23 cellular contexts compared by ENCODE assay signal in the genomic region with DNA sequence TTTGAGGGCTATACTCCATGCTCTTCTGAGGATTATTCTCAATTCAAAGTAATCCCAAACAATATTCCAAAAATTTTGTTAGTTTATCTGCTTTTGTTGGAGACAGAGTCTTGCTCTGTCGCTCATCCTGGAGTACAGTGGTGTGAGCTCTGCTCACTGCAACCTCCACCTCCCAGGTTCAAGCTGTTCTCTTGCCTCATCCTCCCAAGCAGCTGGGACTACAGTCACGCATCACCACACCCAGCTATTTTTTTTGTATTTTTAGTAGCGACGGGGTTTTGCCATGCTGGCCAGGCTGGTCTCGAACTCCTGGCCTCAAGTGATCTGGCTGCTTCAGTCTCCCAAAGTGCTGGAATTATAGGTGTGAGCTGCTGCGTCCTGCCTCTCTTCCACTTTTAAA. TPM values are rescaled to one million over a fixed set of nuclear protein-coding genes. Genes with fewer than 3 reads are reported as not detected.
DNase-seq lines count a peak whose midpoint lies in the region; ATAC-seq and TF ChIP-seq lines count a peak whose summit lies in the region.
"Had no signal": no experiment of that assay in that cellular context is flagged by ENCODE, and none has a peak within 500 bp of the region (broad histone marks: within the 10 kb centered on the region; RNA-seq: fewer than 3 reads in every experiment).

No MANE protein-coding gene starts in this region.

- no peaks in the 10 kb centered on the region for H3K27me3 ChIP-seq in mammary epithelial cell (ENCODE audit: insufficient read depth, low read length)
- H3K27me3 ChIP-seq: body of pancreas, neutrophil, testis had no signal

- H3K79me2 ChIP-seq in mammary epithelial cell (ENCODE audit: insufficient read depth, low read length) = peaks cover 91% of the 10 kb centered on the region

- no peak overlapping the region for H3K4me2 ChIP-seq in mammary epithelial cell (ENCODE audit: insufficient read depth, low read depth, low read length)
- H3K4me2 ChIP-seq: SK-N-SH had no signal

- H3K9ac ChIP-seq in mammary epithelial cell (ENCODE audit: insufficient read depth, low read length) = no peak overlapping the region
- H3K9ac ChIP-seq: SK-N-SH had no signal

- no peaks in the 10 kb centered on the region for H4K20me1 ChIP-seq in mammary epithelial cell (ENCODE audit: insufficient read depth, low read length)

- BruUV-seq in mammary epithelial cell (replicated peaks; lab: Mats Ljungman, UMichigan) = TSS peak; percentile 57

- H3K27ac ChIP-seq in HEK293 (ENCODE audit: extremely low read depth, low read depth, low read length) (no peak overlapping the region), mammary epithelial cell (ENCODE audit: insufficient read depth, low read depth, low read length) (no peak overlapping the region)
- H3K27ac ChIP-seq: body of pancreas, neutrophil, testis had no signal

- ATAC-seq in naive B cell (ENCODE audit: low read depth in 2 of 2) (no peak), GM21576 (IDR thresholded peaks at IDR 0.05; ENCODE audit: unreplicated experiment) (no peak)
- ATAC-seq: activated CD4-positive, CD25-positive, alpha-beta regulatory T cell treated with anti-CD3 and anti-CD28 coated beads, Interleukin-2, amount 50 U/mL, for 24 hours; activated T-cell treated with anti-CD3 and anti-CD28 coated beads, Interleukin-2, amount 50 U/mL, for 72 hours; body of pancreas; mucosa of descending colon; Panc1 had no signal

- peaks cover 68 to 89% (median 84%) of the 10 kb centered on the region in 3 donors for H3K4me1 Mint-ChIP-seq in naive B cell

- peak overlapping the region in 4 of 8 donors; percentile 9 to 70 (median 42) for H3K4me3 Mint-ChIP-seq in naive B cell
- H3K4me3 Mint-ChIP-seq: activated naive CD8-positive, alpha-beta T cell treated with anti-CD3 and anti-CD28 coated beads, Interleukin-2, amount 10 ng/mL, durations not matched to agents 7 days and 5 days; activated T-cell treated with anti-CD3 and anti-CD28 coated beads, Interleukin-2, amount 50 U/mL, for 72 hours had no signal

- peaks cover 8 to 11% of the 10 kb centered on the region in 2 experiments; a peak in 2 of 3 replicates for H3K36me3 ChIP-seq in HEK293 (ENCODE audit: control insufficient read depth in 2 of 2, insufficient read depth in 1 of 2, low read length in 2 of 2)
- peaks cover 2% of the 10 kb centered on the region for H3K36me3 ChIP-seq in mammary epithelial cell (ENCODE audit: insufficient read depth, low read length)
- H3K36me3 ChIP-seq: neutrophil had no signal

- CTCF ChIA-PET in HEK293 (lab: Yijun Ruan, JAX) = interaction anchor here (0.6 to 2.2 kb wide), 2 partner anchors 99 to 150 kb away, joined by 3 to 6 read pairs; no protein-coding TSS in a partner anchor
- CTCF ChIA-PET in mammary epithelial cell (lab: Charles Lee; ENCODE audit: low non-redundant PET) = no interaction called here

- H3K4me1 ChIP-seq in HEK293 (ENCODE audit: control insufficient read depth, insufficient read depth, low read length) = peaks cover 17% of the 10 kb centered on the region
- H3K4me1 ChIP-seq in mammary epithelial cell (ENCODE audit: insufficient read depth, low read length) = peaks cover 16% of the 10 kb centered on the region
- H3K4me1 ChIP-seq: testis had no signal

- peaks cover 25 to 27% of the 10 kb centered on the region in 2 donors for H3K36me3 Mint-ChIP-seq in naive B cell

- H2AFZ ChIP-seq in mammary epithelial cell (ENCODE audit: low read depth, low read length) = no peak overlapping the region

- DNase-seq in Caki2 (ENCODE audit: low read depth) (peak; percentile 36), mammary epithelial cell (no peak), naive B cell (no peak), GM19238 (ENCODE audit: insufficient read length, low spot score) (no peak), NCI-H2227 (lab: John Stamatoyannopoulos, UW; ENCODE audit: unreplicated experiment) (no peak), globus pallidus (ENCODE audit: low spot score) (no peak)
- DNase-seq: activated CD8-positive, alpha-beta memory T cell treated with anti-CD3 and anti-CD28 coated beads for 24 hours; activated naive CD8-positive, alpha-beta T cell treated with anti-CD3 and anti-CD28 coated beads, Interleukin-2, amount 10 ng/mL, durations not matched to agents 7 days and 5 days; activated T-cell treated with anti-CD3 and anti-CD28 coated beads, Interleukin-2, amount 50 U/mL, for 72 hours; body of pancreas; cortex of kidney; EL; mucosa of descending colon; NCI-H146; NCI-H345; SK-N-SH; testis had no signal

- WGBS in mammary epithelial cell (ENCODE audit: low coverage, missing lambda C conversion rate) = 100% methylated on average over 4 of the region's 6 CpGs

- dilution Hi-C loops in mammary epithelial cell (cut with HindIII; ENCODE audit: low sequenced_read_pairs) = no loop called here

- POLR2A ChIA-PET in HEK293 (lab: Yijun Ruan, JAX) = interaction anchor here (0.6 to 0.7 kb wide), 4 partner anchors 13 to 330 kb away, joined by 3 to 5 read pairs (median 4); no protein-coding TSS in a partner anchor

- H3K27me3 Mint-ChIP-seq in naive B cell = no peaks in the 10 kb centered on the region
- H3K27me3 Mint-ChIP-seq: activated naive CD8-positive, alpha-beta T cell treated with anti-CD3 and anti-CD28 coated beads, Interleukin-2, amount 10 ng/mL, durations not matched to agents 7 days and 5 days had no signal

- no peak for TF ChIP-seq CTCF in HEK293 (tag by site-specific recombination; IDR thresholded peaks at IDR 0.05)
- TF ChIP-seq CTCF in mammary epithelial cell (conservative IDR thresholded peaks at IDR 0.05 in 1 of 2, IDR thresholded peaks at IDR 0.05 in 1 of 2; ENCODE audit: extremely low read depth in 1 of 2, insufficient read depth in 1 of 2, low read depth in 1 of 2, low read length in 2 of 2) = no peak

- H3K9me3 ChIP-seq in HEK293 (ENCODE audit: control insufficient read depth, insufficient read depth, low read depth, low read length) (no peaks in the 10 kb centered on the region; the same call in 1 of the 2 replicates), mammary epithelial cell (replicated peaks; ENCODE audit: insufficient read depth, low read length) (no peaks in the 10 kb centered on the region)
- H3K9me3 ChIP-seq: body of pancreas, HAP-1, mucosa of descending colon, neutrophil, testis had no signal

- H3K4me3 ChIP-seq in HEK293 (ENCODE audit: low read depth, low read length) (no peak overlapping the region), mammary epithelial cell (replicated peaks in 1 of 3; ENCODE audit: insufficient read depth in 1 of 3, low read depth in 2 of 3, low read length in 3 of 3) (no peak overlapping the region)
- H3K4me3 ChIP-seq: body of pancreas, HAP-1, mucosa of descending colon, testis had no signal

- intact Hi-C loops in mammary epithelial cell (cut with micrococcal nuclease) = no loop called here

- H3K9me3 Mint-ChIP-seq in naive B cell = peaks cover 0 to 7% (median 2%) of the 10 kb centered on the region in 7 donors
- H3K9me3 Mint-ChIP-seq: activated T-cell treated with anti-CD3 and anti-CD28 coated beads, Interleukin-2, amount 50 U/mL, for 72 hours had no signal

- H3K27ac Mint-ChIP-seq in naive B cell = peak overlapping the region in 4 of 6 donors; percentile 69 to 86 (median 74)
- H3K27ac Mint-ChIP-seq: activated naive CD8-positive, alpha-beta T cell treated with anti-CD3 and anti-CD28 coated beads, Interleukin-2, amount 10 ng/mL, durations not matched to agents 7 days and 5 days; activated T-cell treated with anti-CD3 and anti-CD28 coated beads, Interleukin-2, amount 50 U/mL, for 72 hours had no signal

- in situ Hi-C loops in Caki2 (cut with HindIII; ENCODE audit: low pct_unique_long_range_greater_than_20kb, low sequenced_read_pairs) (no loop called here), mammary epithelial cell (cut with MboI; ENCODE audit: low sequenced_read_pairs in 2 of 2) (no loop called here)

TF ChIP-seq in HEK293, 187 proteins besides CTCF, POLR2A, EP300 and RAD21 (continues in another document):
- TF ChIP-seq ZNF600 (tag by site-specific recombination; IDR thresholded peaks at IDR 0.05) (0 out of 2 replicates have a peak, but pooled peaks have one; percentile 13), ZNF155 (tag by site-specific recombination; IDR thresholded peaks at IDR 0.05) (no peak), ZBTB21 (tag by site-specific recombination; IDR thresholded peaks at IDR 0.05) (no peak), ZFP69B (tag by site-specific recombination; IDR thresholded peaks at IDR 0.05) (no peak), KLF1 (tag by site-specific recombination; IDR thresholded peaks at IDR 0.05) (peak; percentile 32; the same call in 1 of the 2 replicates), ZNF629 (tag by site-specific recombination; IDR thresholded peaks at IDR 0.05) (no peak), ZNF391 (tag by site-specific recombination; IDR thresholded peaks at IDR 0.05; ENCODE audit: borderline replicate concordance, low read depth) (no peak)
- TF ChIP-seq, protein P1, sequence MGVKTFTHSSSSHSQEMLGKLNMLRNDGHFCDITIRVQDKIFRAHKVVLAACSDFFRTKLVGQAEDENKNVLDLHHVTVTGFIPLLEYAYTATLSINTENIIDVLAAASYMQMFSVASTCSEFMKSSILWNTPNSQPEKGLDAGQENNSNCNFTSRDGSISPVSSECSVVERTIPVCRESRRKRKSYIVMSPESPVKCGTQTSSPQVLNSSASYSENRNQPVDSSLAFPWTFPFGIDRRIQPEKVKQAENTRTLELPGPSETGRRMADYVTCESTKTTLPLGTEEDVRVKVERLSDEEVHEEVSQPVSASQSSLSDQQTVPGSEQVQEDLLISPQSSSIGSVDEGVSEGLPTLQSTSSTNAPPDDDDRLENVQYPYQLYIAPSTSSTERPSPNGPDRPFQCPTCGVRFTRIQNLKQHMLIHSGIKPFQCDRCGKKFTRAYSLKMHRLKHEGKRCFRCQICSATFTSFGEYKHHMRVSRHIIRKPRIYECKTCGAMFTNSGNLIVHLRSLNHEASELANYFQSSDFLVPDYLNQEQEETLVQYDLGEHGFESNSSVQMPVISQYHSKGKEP (tag by site-specific recombination; IDR thresholded peaks at IDR 0.05) = 0 out of 2 replicates have a peak, but pooled peaks have one; percentile 42
- TF ChIP-seq, protein P2, sequence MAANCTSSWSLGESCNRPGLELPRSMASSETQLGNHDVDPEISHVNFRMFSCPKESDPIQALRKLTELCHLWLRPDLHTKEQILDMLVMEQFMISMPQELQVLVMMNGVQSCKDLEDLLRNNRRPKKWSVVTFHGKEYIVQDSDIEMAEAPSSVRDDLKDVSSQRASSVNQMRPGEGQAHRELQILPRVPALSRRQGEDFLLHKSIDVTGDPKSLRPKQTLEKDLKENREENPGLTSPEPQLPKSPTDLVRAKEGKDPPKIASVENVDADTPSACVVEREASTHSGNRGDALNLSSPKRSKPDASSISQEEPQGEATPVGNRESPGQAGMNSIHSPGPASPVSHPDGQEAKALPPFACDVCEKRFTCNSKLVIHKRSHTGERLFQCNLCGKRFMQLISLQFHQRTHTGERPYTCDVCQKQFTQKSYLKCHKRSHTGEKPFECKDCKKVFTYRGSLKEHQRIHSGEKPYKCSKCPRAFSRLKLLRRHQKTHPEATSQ (tag by site-specific recombination; IDR thresholded peaks at IDR 0.05) = no peak

RNA-seq across cellular contexts. Expression of a gene that starts 39.1 kb away (rescaled TPM):
- 5.8 TPM in 2 replicates for total RNA-seq in Caki2 (2014; rRNA removed; shearing (Covaris generic); ENCODE audit: low replicate concordance)
- 10 to 100 TPM; 39.8 to 46.0 TPM for total RNA-seq in mammary epithelial cell
- polyA plus RNA-seq in mammary epithelial cell (19.0 TPM), naive B cell (ENCODE audit: low read depth in 6 of 6) (10 to 100 TPM; 27.1 to 56.6 (median 40.9) TPM)
- 26.4 TPM for polyA minus RNA-seq in mammary epithelial cell
